In genomic region chrX:44529315-44529714, GRCh38 we compare ENCODE assay signal across 25 cellular contexts. TPM values are rescaled to one million over a fixed set of nuclear protein-coding genes. Genes with fewer than 3 reads are reported as not detected.
A peak's percentile ranks its signal among the peaks of the same experiment; 100 is the strongest.
DNase-seq lines count a peak whose midpoint lies in the region; ATAC-seq, FAIRE-seq and TF ChIP-seq lines count a peak whose summit lies in the region.
"Had no signal": no experiment of that assay in that cellular context is flagged by ENCODE, and none has a peak within 500 bp of the region (broad histone marks: within the 10 kb centered on the region; RNA-seq: fewer than 3 reads in every experiment).

No MANE protein-coding gene starts in this region.

- H3K9me3 Mint-ChIP-seq in WTC11 (no peaks in the 10 kb centered on the region), glutamatergic neuron (ENCODE audit: unreplicated experiment) (no peaks in the 10 kb centered on the region)
- H3K9me3 Mint-ChIP-seq: CD4-positive, alpha-beta memory T cell had no signal

- POLR2A ChIA-PET in A549 (lab: Yijun Ruan, JAX) (no interaction called here), WTC11 (lab: Charles Lee) (no interaction called here)

- H3K9me3 ChIP-seq in A549 = no peaks in the 10 kb centered on the region
- H3K9me3 ChIP-seq: BLaER1 had no signal

- no peak overlapping the region for H3K4me2 ChIP-seq in A549
- H3K4me2 ChIP-seq: BLaER1 had no signal

- no peak for TF ChIP-seq RAD21 in A549 (conservative IDR thresholded peaks at IDR 0.05 in 1 of 2, IDR thresholded peaks at IDR 0.05 in 1 of 2)

- TF ChIP-seq CTCF in A549 (IDR thresholded peaks at IDR 0.05) = no peak
- TF ChIP-seq CTCF in WTC11 (IDR thresholded peaks at IDR 0.05) = no peak
- no peak for TF ChIP-seq CTCF in glutamatergic neuron (IDR thresholded peaks at IDR 0.05; ENCODE audit: partially characterized antibody, unreplicated experiment)
- no peak for TF ChIP-seq CTCF in lower leg skin (IDR thresholded peaks at IDR 0.05)

- H3K4me3 ChIP-seq in A549 (no peak overlapping the region), lower leg skin (ENCODE audit: low read depth, poor library complexity, severe bottlenecking) (no peak overlapping the region)
- H3K4me3 ChIP-seq: BLaER1, SK-N-MC had no signal

- H3K36me3 Mint-ChIP-seq in WTC11 = no peaks in the 10 kb centered on the region; the same call in 1 of the 2 replicates
- no peaks in the 10 kb centered on the region for H3K36me3 Mint-ChIP-seq in glutamatergic neuron (ENCODE audit: unreplicated experiment)

- no peak for DNase-seq in A549 (ENCODE audit: low read depth in 1 of 2, low spot score in 1 of 2)
- peak; percentile 46 for DNase-seq in D341Med (ENCODE audit: low spot score)
- no peak for DNase-seq in WTC11 (ENCODE audit: low spot score)
- no peak for DNase-seq in glutamatergic neuron
- no peak for DNase-seq in lower leg skin (ENCODE audit: low spot score in 2 of 2)
- DNase-seq: Calu3; CD4-positive, alpha-beta memory T cell; DMS79; GOT3; HCEC 1CT; KG1; NCI-H1092; NCI-H1436; NCI-H187 treated with DMSO at 0.1 percent for 48 hours; NCI-H526 treated with DMSO at 0.1 percent for 48 hours; SHP77 treated with DMSO at 0.1 percent for 48 hours; SW 1271; T-helper 17 cell had no signal

- FAIRE-seq in A549 (lab: Jason Lieb, UNC) = peak; percentile 78
- FAIRE-seq: HepG2 had no signal

- CTCF ChIA-PET in A549 (lab: Yijun Ruan, JAX) = no interaction called here
- CTCF ChIA-PET in WTC11 (lab: Charles Lee) = no interaction called here

- H3K27ac Mint-ChIP-seq in WTC11 (peak overlapping the region; percentile 57; the same call in 1 of the 2 replicates), glutamatergic neuron (ENCODE audit: unreplicated experiment) (peak overlapping the region; percentile 75)
- H3K27ac Mint-ChIP-seq: T-helper 17 cell had no signal

- H3K4me3 Mint-ChIP-seq in WTC11 (no peak overlapping the region), glutamatergic neuron (ENCODE audit: unreplicated experiment) (peak overlapping the region; percentile 23)
- H3K4me3 Mint-ChIP-seq: T-helper 17 cell had no signal

- no peaks in the 10 kb centered on the region for H3K4me1 ChIP-seq in A549
- H3K4me1 ChIP-seq: BLaER1 had no signal

- intact Hi-C loops in lower leg skin (cut with DNase I; ENCODE audit: low total_unique reads) = no loop called here

- H3K27me3 Mint-ChIP-seq in WTC11 (ENCODE audit: low read depth) (no peaks in the 10 kb centered on the region), glutamatergic neuron (ENCODE audit: unreplicated experiment) (no peaks in the 10 kb centered on the region)
- H3K27me3 Mint-ChIP-seq: CD4-positive, alpha-beta memory T cell; T-helper 17 cell had no signal

- TF ChIP-seq POLR2A in A549 (IDR thresholded peaks at IDR 0.05; ENCODE audit: low read length) = no peak
- TF ChIP-seq POLR2A in lower leg skin (IDR thresholded peaks at IDR 0.05) = no peak

- 86% methylated on average over 3 of the region's 3 CpGs for WGBS in A549 (ENCODE audit: missing lambda C conversion rate)
- WGBS in lower leg skin, 2 donors = 83 to 84% methylated on average over 3 of the region's 3 CpGs

- H3K27ac ChIP-seq in A549 = no peak overlapping the region
- H3K27ac ChIP-seq: BLaER1, HL-60, RWPE1, SK-N-MC had no signal

- TF ChIP-seq EP300 in A549 (IDR thresholded peaks at IDR 0.05) = no peak

- ATAC-seq in A549 = no peak
- ATAC-seq in WTC11 = no peak
- no peak for ATAC-seq in HG02840 (IDR thresholded peaks at IDR 0.05; ENCODE audit: low FRiP score, unreplicated experiment)
- ATAC-seq in GM18511 (IDR thresholded peaks at IDR 0.05; ENCODE audit: unreplicated experiment) = no peak
- ATAC-seq: HepG2, T-helper 17 cell had no signal

- H3K4me1 Mint-ChIP-seq in WTC11 (no peaks in the 10 kb centered on the region), glutamatergic neuron (ENCODE audit: low read depth, unreplicated experiment) (peaks cover 5% of the 10 kb centered on the region)

TF ChIP-seq in A549, 52 proteins besides CTCF, POLR2A, EP300 and RAD21:
- TF ChIP-seq HOXB13 (CRISPR knock-in tag; IDR thresholded peaks at IDR 0.05; ENCODE audit: low read depth) (no peak), MAFK (IDR thresholded peaks at IDR 0.05; ENCODE audit: partially characterized antibody) (no peak), HOXB5 (CRISPR knock-in tag; IDR thresholded peaks at IDR 0.05) (no peak), FOSL2 (IDR thresholded peaks at IDR 0.05) (no peak), FOSL2 (CRISPR knock-in tag; IDR thresholded peaks at IDR 0.05) (no peak), RFX5 (IDR thresholded peaks at IDR 0.05) (no peak), RNF2 (IDR thresholded peaks at IDR 0.05; ENCODE audit: borderline replicate concordance, low read depth) (no peak), NFE2L2 (conservative IDR thresholded peaks at IDR 0.05; ENCODE audit: low read length) (no peak), NR3C1 (IDR thresholded peaks at IDR 0.05) (no peak), HEYL (CRISPR knock-in tag; IDR thresholded peaks at IDR 0.05) (no peak), FOXS1 (CRISPR knock-in tag; IDR thresholded peaks at IDR 0.05) (no peak), CEBPB (IDR thresholded peaks at IDR 0.05) (no peak), SREBF2 (IDR thresholded peaks at IDR 0.05) (no peak), HOXA7 (CRISPR knock-in tag; IDR thresholded peaks at IDR 0.05) (no peak), TFCP2L1 (CRISPR knock-in tag; IDR thresholded peaks at IDR 0.05) (no peak), TP53 (CRISPR knock-in tag; IDR thresholded peaks at IDR 0.05) (no peak), RARB (CRISPR knock-in tag; IDR thresholded peaks at IDR 0.05) (no peak), CHD2 (IDR thresholded peaks at IDR 0.05; ENCODE audit: low read length, partially characterized antibody) (no peak), ESRRA (IDR thresholded peaks at IDR 0.05; ENCODE audit: borderline replicate concordance, low read length) (no peak), POLR2AphosphoS2 (conservative IDR thresholded peaks at IDR 0.05; ENCODE audit: low read length) (no peak)

TF ChIP-seq in WTC11, 78 proteins besides CTCF, POLR2A, EP300 and RAD21 (continues in another document):
- TF ChIP-seq ZNF232 (CRISPR knock-in tag; IDR thresholded peaks at IDR 0.05) = no peak
- no peak for TF ChIP-seq FOXJ3 (CRISPR knock-in tag; IDR thresholded peaks at IDR 0.05; ENCODE audit: borderline replicate concordance)
- no peak for TF ChIP-seq JUN (CRISPR knock-in tag; IDR thresholded peaks at IDR 0.05)
- TF ChIP-seq USF2 (CRISPR knock-in tag; IDR thresholded peaks at IDR 0.05) = no peak
- no peak for TF ChIP-seq ZNF425 (CRISPR knock-in tag; conservative IDR thresholded peaks at IDR 0.05)
- no peak for TF ChIP-seq CBFB (CRISPR knock-in tag; IDR thresholded peaks at IDR 0.05; ENCODE audit: low read depth)
- no peak for TF ChIP-seq HMGA2 (CRISPR knock-in tag; IDR thresholded peaks at IDR 0.05)

RNA-seq across cellular contexts. Expression of gene FUNDC1, which starts 13.3 kb away (rescaled TPM):
- polyA plus RNA-seq in A549 (2011; rRNA removed) (32.7 and 37.6 TPM in 2 replicates), A549 (2017; fragmentation: RNase III; extraction: RNeasy Plus Mini Kit Qiagen cat#74134 plus additional on column Dnase treatment) (37.4 to 39.6 TPM (median 38.8 TPM) in 3 replicates)
- 14.3 and 15.7 TPM in 2 replicates for polyA plus RNA-seq in A549 (2012; cell fraction: cytosol; rRNA removed)
- polyA plus RNA-seq in A549 (2012; cell fraction: nucleus; rRNA removed) = 2.9 and 5.8 TPM in 2 replicates
- 3.6 and 3.8 TPM in 2 replicates for polyA minus RNA-seq in A549 (2011; rRNA and poly(A)+ RNA removed)
- total RNA-seq in WTC11 (2021) (18.0 to 20.7 TPM (median 19.9 TPM) in 3 replicates), glutamatergic neuron (ENCODE audit: unreplicated experiment) (19.3 TPM), lower leg skin (10 to 100 TPM in 3 of 4 donors, 1 to 10 TPM in 1; 8.6 to 15.9 (median 13.2) TPM)
